21 cellular contexts compared by ENCODE assay signal in genomic region chr2:105609756-105610397, GRCh38.
DNase-seq lines count a peak whose midpoint lies in the region; ATAC-seq, FAIRE-seq and TF ChIP-seq lines count a peak whose summit lies in the region.
"Had no signal": no experiment of that assay in that cellular context is flagged by ENCODE, and none has a peak within 500 bp of the region (broad histone marks: within the 10 kb centered on the region; RNA-seq: fewer than 3 reads in every experiment).

No MANE protein-coding gene starts in this region.

- DNase-seq in HepG2 (ENCODE audit: low spot score): no peak
- DNase-seq in right lobe of liver: no peak
- peak; percentile 56 for DNase-seq in cerebellar cortex (ENCODE audit: low spot score)
- no peak for DNase-seq in transverse colon
- no peak for DNase-seq in activated CD4-positive, alpha-beta T cell treated with anti-CD3 and anti-CD28 coated beads, Interleukin-2, amount 10 ng/mL, durations not matched to agents 7 days and 5 days
- DNase-seq in NCI-H1436 (lab: John Stamatoyannopoulos, UW): no peak
- no peak for DNase-seq in NCI-H510A treated with DMSO at 0.1 percent for 48 hours (lab: John Stamatoyannopoulos, UW)
- DNase-seq: CD4-positive, alpha-beta memory T cell; DMS79; Kasumi-1; MG63; NCI-H187; NCI-H345; NCI-H69; Right ventricle myocardium superior had no signal

- ATAC-seq in HepG2 (peak; percentile 33; the same call in 2 of the 3 replicates), right lobe of liver (no peak)
- ATAC-seq: HCT116 had no signal

- no peak for FAIRE-seq in HepG2 (lab: Jason Lieb, UNC)
- FAIRE-seq: HTR-8/SVneo had no signal

- peaks cover 24% of the 10 kb centered on the region for H3K4me1 Mint-ChIP-seq in nephron
- no peaks in the 10 kb centered on the region for H3K4me1 Mint-ChIP-seq in activated CD4-positive, alpha-beta T cell treated with anti-CD3 and anti-CD28 coated beads, Interleukin-2, amount 10 ng/mL, durations not matched to agents 7 days and 5 days
- H3K4me1 Mint-ChIP-seq: CD4-positive, alpha-beta memory T cell had no signal

- peak overlapping the region; percentile 58; the same call in 1 of the 2 replicates for H3K4me2 ChIP-seq in HepG2 (ENCODE audit: low read depth, low read length)
- H3K4me2 ChIP-seq: BLaER1 had no signal

- no peaks in the 10 kb centered on the region for H3K9me3 Mint-ChIP-seq in nephron
- H3K9me3 Mint-ChIP-seq in activated CD4-positive, alpha-beta T cell treated with anti-CD3 and anti-CD28 coated beads, Interleukin-2, amount 10 ng/mL, durations not matched to agents 7 days and 5 days: no peaks in the 10 kb centered on the region
- H3K9me3 Mint-ChIP-seq: CD4-positive, alpha-beta memory T cell; IgD-negative memory B cell had no signal

- H3K27me3 ChIP-seq in HepG2 (ENCODE audit: control insufficient read depth in 1 of 2, insufficient read depth in 2 of 2, low read length in 2 of 2) (no peaks in the 10 kb centered on the region), right lobe of liver (no peaks in the 10 kb centered on the region), transverse colon (no peaks in the 10 kb centered on the region)
- H3K27me3 ChIP-seq: BLaER1, MG63 had no signal

- CTCF ChIA-PET in HepG2 (lab: Yijun Ruan, JAX; ENCODE audit: low intra/inter-chr PET ratio, low total read pairs): no interaction called here
- CTCF ChIA-PET in activated CD4-positive, alpha-beta T cell treated with anti-CD3 and anti-CD28 coated beads, Interleukin-2, amount 10 ng/mL, durations not matched to agents 7 days and 5 days (lab: Charles Lee): no interaction called here

- H3K4me3 ChIP-seq in HepG2 (replicated peaks in 1 of 3; ENCODE audit: insufficient read depth in 1 of 3, low read depth in 2 of 3, low read length in 3 of 3) (no peak overlapping the region), right lobe of liver (no peak overlapping the region), transverse colon (no peak overlapping the region)
- H3K4me3 ChIP-seq: BLaER1, MG63, SK-N-MC had no signal

- H3K36me3 Mint-ChIP-seq in nephron (ENCODE audit: low read depth): no peaks in the 10 kb centered on the region
- no peaks in the 10 kb centered on the region for H3K36me3 Mint-ChIP-seq in activated CD4-positive, alpha-beta T cell treated with anti-CD3 and anti-CD28 coated beads, Interleukin-2, amount 10 ng/mL, durations not matched to agents 7 days and 5 days (ENCODE audit: low read depth)
- H3K36me3 Mint-ChIP-seq: CD4-positive, alpha-beta memory T cell; IgD-negative memory B cell had no signal

- WGBS in HepG2 (ENCODE audit: low lambda C conversion rate): 58% methylated on average over 12 of the region's 12 CpGs
- 79% methylated on average over 8 of the region's 12 CpGs for WGBS in right lobe of liver (ENCODE audit: insufficient coverage, low coverage, low lambda C conversion rate, missing lambda C conversion rate)
- 17 to 51% methylated on average over 1 to 12 of the region's 12 CpGs for WGBS in transverse colon (ENCODE audit: low coverage in 1 of 2), 2 donors

- TF ChIP-seq EP300 in HepG2 (IDR thresholded peaks at IDR 0.05; ENCODE audit: low read depth in 2 of 2, low read length in 2 of 2) (no peak), HepG2 (CRISPR knock-in tag; IDR thresholded peaks at IDR 0.05; ENCODE audit: borderline replicate concordance) (no peak), transverse colon (IDR thresholded peaks at IDR 0.05; ENCODE audit: low read depth) (no peak)

- POLR2A ChIA-PET in HepG2 (lab: Yijun Ruan, JAX): no interaction called here
- POLR2A ChIA-PET in activated CD4-positive, alpha-beta T cell treated with anti-CD3 and anti-CD28 coated beads, Interleukin-2, amount 10 ng/mL, durations not matched to agents 7 days and 5 days (lab: Charles Lee): no interaction called here

- no peak for TF ChIP-seq POLR2A in HepG2 (IDR thresholded peaks at IDR 0.05; ENCODE audit: insufficient read depth in 1 of 2, low read depth in 2 of 2, low read length in 2 of 2)
- no peak for TF ChIP-seq POLR2A in right lobe of liver (IDR thresholded peaks at IDR 0.05)
- no peak for TF ChIP-seq POLR2A in transverse colon (IDR thresholded peaks at IDR 0.05)

- H3K27ac ChIP-seq in HepG2 (ENCODE audit: extremely low read length, insufficient read depth, low read length): no peak overlapping the region
- H3K27ac ChIP-seq in right lobe of liver: no peak overlapping the region
- H3K27ac ChIP-seq in transverse colon: peak overlapping the region in 3 of 4 donors; percentile 23 to 60 (median 44)
- H3K27ac ChIP-seq: BLaER1, SK-N-MC had no signal

- in situ Hi-C loops in HepG2 (cut with HindIII; ENCODE audit: extremely low pct_ligation_motif_present, low pct_unique_long_range_greater_than_20kb): no loop called here
- in situ Hi-C loops in transverse colon (cut with MboI; ENCODE audit: low pct_ligation_motif_present in 1 of 4, low pct_unique_long_range_greater_than_20kb in 1 of 4, low sequenced_read_pairs in 3 of 4): no loop called here

- TF ChIP-seq RAD21 in HepG2 (CRISPR knock-in tag; IDR thresholded peaks at IDR 0.05): no peak

- H3K9me3 ChIP-seq in HepG2 (ENCODE audit: low read length): no peaks in the 10 kb centered on the region
- H3K9me3 ChIP-seq in right lobe of liver: no peaks in the 10 kb centered on the region
- no peaks in the 10 kb centered on the region for H3K9me3 ChIP-seq in transverse colon
- H3K9me3 ChIP-seq: BLaER1, MG63 had no signal

- H3K4me3 Mint-ChIP-seq in nephron: no peak overlapping the region
- H3K4me3 Mint-ChIP-seq in activated CD4-positive, alpha-beta T cell treated with anti-CD3 and anti-CD28 coated beads, Interleukin-2, amount 10 ng/mL, durations not matched to agents 7 days and 5 days: no peak overlapping the region
- H3K4me3 Mint-ChIP-seq: CD4-positive, alpha-beta memory T cell; IgD-negative memory B cell had no signal

- intact Hi-C loops in HepG2 (cut with micrococcal nuclease; ENCODE audit: unreplicated experiment) (no loop called here), right lobe of liver (cut with DNase I) (no loop called here), transverse colon (cut with DNase I; ENCODE audit: low total_unique reads) (no loop called here)

- no peaks in the 10 kb centered on the region for H3K79me2 ChIP-seq in HepG2 (ENCODE audit: insufficient read depth, low read length)

- H3K36me3 ChIP-seq in HepG2 (replicated peaks in 1 of 2; ENCODE audit: control insufficient read depth in 1 of 2, insufficient read depth in 2 of 2, low read length in 2 of 2) (no peaks in the 10 kb centered on the region), right lobe of liver (no peaks in the 10 kb centered on the region), transverse colon (no peaks in the 10 kb centered on the region)
- H3K36me3 ChIP-seq: BLaER1, MG63 had no signal

- no peak overlapping the region for H3K9ac ChIP-seq in HepG2 (ENCODE audit: insufficient read depth, low read depth, low read length)
- H3K9ac ChIP-seq: BLaER1 had no signal

- no peaks in the 10 kb centered on the region for H4K20me1 ChIP-seq in HepG2 (ENCODE audit: insufficient read depth, low read length)
- H4K20me1 ChIP-seq: BLaER1 had no signal

- TF ChIP-seq CTCF in HepG2 (CRISPR knock-in tag; IDR thresholded peaks at IDR 0.05) (no peak), right lobe of liver (IDR thresholded peaks at IDR 0.05) (no peak), nephron (IDR thresholded peaks at IDR 0.05; ENCODE audit: unreplicated experiment in 3 of 3) (no peak), transverse colon (IDR thresholded peaks at IDR 0.05) (no peak)

- H3K27ac Mint-ChIP-seq in nephron: peak overlapping the region; percentile 68 to 86 (median 79)
- no peak overlapping the region for H3K27ac Mint-ChIP-seq in activated CD4-positive, alpha-beta T cell treated with anti-CD3 and anti-CD28 coated beads, Interleukin-2, amount 10 ng/mL, durations not matched to agents 7 days and 5 days
- H3K27ac Mint-ChIP-seq: IgD-negative memory B cell had no signal

- peaks cover 8% of the 10 kb centered on the region for H3K27me3 Mint-ChIP-seq in nephron (ENCODE audit: low read depth)
- peaks cover 2% of the 10 kb centered on the region for H3K27me3 Mint-ChIP-seq in activated CD4-positive, alpha-beta T cell treated with anti-CD3 and anti-CD28 coated beads, Interleukin-2, amount 10 ng/mL, durations not matched to agents 7 days and 5 days
- H3K27me3 Mint-ChIP-seq: CD4-positive, alpha-beta memory T cell; IgD-negative memory B cell had no signal

- H3K4me1 ChIP-seq in HepG2 (ENCODE audit: insufficient read depth, low read length): peaks cover 33% of the 10 kb centered on the region
- H3K4me1 ChIP-seq in right lobe of liver: no peaks in the 10 kb centered on the region
- peaks cover 6 to 35% (median 23%) of the 10 kb centered on the region in 4 donors for H3K4me1 ChIP-seq in transverse colon
- H3K4me1 ChIP-seq: BLaER1 had no signal

- no TSS peak for BruUV-seq in HepG2 (replicated peaks; lab: Mats Ljungman, UMichigan)

- H2AFZ ChIP-seq in HepG2 (ENCODE audit: low read length): no peak overlapping the region

TF ChIP-seq in HepG2, 621 proteins besides CTCF, POLR2A, EP300 and RAD21:
- TF ChIP-seq RAD51 (IDR thresholded peaks at IDR 0.05; ENCODE audit: borderline replicate concordance): no peak
- TF ChIP-seq NR2F6 (IDR thresholded peaks at IDR 0.05): peak; percentile 37; the same call in 1 of the 2 replicates
- TF ChIP-seq NR2F6 (CRISPR knock-in tag; IDR thresholded peaks at IDR 0.05): no peak
- no peak for TF ChIP-seq ZNF256 (CRISPR knock-in tag; conservative IDR thresholded peaks at IDR 0.05)

Comparison
In these comparisons a context has a peak if more than half of its experiments do, and no peak if none do; other contexts are left out.
1. H3K27ac ChIP-seq: peak in transverse colon (3 of 4); none in HepG2 (single experiment) and right lobe of liver (0 of 3).